1 cellular context compared by ENCODE assay signal in the genomic region with DNA sequence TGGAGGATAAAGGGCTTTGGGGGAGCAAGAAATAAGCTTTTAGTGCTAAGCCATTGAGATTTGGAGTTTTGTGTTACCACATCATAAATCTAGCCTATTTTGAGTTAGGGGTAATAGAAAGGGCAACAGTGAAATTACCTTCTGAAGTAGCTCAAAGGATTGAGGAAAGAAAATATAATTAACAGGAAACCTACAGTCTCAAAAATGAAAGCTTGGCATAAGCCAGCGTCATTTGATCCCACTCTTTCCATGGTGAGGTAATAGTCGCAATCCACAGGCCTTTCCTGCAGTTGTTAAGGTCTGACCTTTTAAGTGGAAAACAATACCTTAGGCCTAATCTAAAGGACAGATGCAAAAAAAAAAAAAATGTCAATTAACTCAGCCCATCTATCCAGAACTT.
TF ChIP-seq lines count a peak whose summit lies in the region.

No MANE protein-coding gene starts in this region.

TF ChIP-seq in GM23338, 12 proteins besides CTCF, POLR2A, EP300 and RAD21 (continued from another document):
- TF ChIP-seq, protein P1, sequence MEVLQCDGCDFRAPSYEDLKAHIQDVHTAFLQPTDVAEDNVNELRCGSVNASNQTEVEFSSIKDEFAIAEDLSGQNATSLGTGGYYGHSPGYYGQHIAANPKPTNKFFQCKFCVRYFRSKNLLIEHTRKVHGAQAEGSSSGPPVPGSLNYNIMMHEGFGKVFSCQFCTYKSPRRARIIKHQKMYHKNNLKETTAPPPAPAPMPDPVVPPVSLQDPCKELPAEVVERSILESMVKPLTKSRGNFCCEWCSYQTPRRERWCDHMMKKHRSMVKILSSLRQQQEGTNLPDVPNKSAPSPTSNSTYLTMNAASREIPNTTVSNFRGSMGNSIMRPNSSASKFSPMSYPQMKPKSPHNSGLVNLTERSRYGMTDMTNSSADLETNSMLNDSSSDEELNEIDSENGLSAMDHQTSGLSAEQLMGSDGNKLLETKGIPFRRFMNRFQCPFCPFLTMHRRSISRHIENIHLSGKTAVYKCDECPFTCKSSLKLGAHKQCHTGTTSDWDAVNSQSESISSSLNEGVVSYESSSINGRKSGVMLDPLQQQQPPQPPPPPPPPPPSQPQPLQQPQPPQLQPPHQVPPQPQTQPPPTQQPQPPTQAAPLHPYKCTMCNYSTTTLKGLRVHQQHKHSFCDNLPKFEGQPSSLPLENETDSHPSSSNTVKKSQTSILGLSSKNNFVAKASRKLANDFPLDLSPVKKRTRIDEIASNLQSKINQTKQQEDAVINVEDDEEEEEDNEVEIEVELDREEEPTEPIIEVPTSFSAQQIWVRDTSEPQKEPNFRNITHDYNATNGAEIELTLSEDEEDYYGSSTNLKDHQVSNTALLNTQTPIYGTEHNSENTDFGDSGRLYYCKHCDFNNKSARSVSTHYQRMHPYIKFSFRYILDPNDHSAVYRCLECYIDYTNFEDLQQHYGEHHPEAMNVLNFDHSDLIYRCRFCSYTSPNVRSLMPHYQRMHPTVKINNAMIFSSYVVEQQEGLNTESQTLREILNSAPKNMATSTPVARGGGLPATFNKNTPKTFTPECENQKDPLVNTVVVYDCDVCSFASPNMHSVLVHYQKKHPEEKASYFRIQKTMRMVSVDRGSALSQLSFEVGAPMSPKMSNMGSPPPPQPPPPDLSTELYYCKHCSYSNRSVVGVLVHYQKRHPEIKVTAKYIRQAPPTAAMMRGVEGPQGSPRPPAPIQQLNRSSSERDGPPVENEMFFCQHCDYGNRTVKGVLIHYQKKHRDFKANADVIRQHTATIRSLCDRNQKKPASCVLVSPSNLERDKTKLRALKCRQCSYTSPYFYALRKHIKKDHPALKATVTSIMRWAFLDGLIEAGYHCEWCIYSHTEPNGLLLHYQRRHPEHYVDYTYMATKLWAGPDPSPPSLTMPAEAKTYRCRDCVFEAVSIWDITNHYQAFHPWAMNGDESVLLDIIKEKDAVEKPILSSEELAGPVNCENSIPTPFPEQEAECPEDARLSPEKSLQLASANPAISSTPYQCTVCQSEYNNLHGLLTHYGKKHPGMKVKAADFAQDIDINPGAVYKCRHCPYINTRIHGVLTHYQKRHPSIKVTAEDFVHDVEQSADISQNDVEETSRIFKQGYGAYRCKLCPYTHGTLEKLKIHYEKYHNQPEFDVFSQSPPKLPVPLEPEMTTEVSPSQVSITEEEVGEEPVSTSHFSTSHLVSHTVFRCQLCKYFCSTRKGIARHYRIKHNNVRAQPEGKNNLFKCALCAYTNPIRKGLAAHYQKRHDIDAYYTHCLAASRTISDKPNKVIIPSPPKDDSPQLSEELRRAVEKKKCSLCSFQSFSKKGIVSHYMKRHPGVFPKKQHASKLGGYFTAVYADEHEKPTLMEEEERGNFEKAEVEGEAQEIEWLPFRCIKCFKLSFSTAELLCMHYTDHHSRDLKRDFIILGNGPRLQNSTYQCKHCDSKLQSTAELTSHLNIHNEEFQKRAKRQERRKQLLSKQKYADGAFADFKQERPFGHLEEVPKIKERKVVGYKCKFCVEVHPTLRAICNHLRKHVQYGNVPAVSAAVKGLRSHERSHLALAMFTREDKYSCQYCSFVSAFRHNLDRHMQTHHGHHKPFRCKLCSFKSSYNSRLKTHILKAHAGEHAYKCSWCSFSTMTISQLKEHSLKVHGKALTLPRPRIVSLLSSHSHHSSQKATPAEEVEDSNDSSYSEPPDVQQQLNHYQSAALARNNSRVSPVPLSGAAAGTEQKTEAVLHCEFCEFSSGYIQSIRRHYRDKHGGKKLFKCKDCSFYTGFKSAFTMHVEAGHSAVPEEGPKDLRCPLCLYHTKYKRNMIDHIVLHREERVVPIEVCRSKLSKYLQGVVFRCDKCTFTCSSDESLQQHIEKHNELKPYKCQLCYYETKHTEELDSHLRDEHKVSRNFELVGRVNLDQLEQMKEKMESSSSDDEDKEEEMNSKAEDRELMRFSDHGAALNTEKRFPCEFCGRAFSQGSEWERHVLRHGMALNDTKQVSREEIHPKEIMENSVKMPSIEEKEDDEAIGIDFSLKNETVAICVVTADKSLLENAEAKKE (CRISPR knock-in tag; IDR thresholded peaks at IDR 0.05), result no peak
- TF ChIP-seq STAT1 (IDR thresholded peaks at IDR 0.05; ENCODE audit: unreplicated experiment), result no peak
- TF ChIP-seq ZNF114 (CRISPR knock-in tag; IDR thresholded peaks at IDR 0.05), result no peak
- TF ChIP-seq POLR2AphosphoS5 (IDR thresholded peaks at IDR 0.05; ENCODE audit: low read depth), result no peak
- TF ChIP-seq JUNB (IDR thresholded peaks at IDR 0.05; ENCODE audit: unreplicated experiment), result no peak
- TF ChIP-seq, protein P2, sequence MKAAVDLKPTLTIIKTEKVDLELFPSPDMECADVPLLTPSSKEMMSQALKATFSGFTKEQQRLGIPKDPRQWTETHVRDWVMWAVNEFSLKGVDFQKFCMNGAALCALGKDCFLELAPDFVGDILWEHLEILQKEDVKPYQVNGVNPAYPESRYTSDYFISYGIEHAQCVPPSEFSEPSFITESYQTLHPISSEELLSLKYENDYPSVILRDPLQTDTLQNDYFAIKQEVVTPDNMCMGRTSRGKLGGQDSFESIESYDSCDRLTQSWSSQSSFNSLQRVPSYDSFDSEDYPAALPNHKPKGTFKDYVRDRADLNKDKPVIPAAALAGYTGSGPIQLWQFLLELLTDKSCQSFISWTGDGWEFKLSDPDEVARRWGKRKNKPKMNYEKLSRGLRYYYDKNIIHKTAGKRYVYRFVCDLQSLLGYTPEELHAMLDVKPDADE (IDR thresholded peaks at IDR 0.05), result no peak
- no peak for TF ChIP-seq EZH2phosphoT487 (IDR thresholded peaks at IDR 0.05; ENCODE audit: unreplicated experiment)
